Comparison of ENCODE assay signal across 8 cellular contexts in genomic region chr1:83485314-83486019, GRCh38.
DNase-seq lines count a peak whose midpoint lies in the region; ATAC-seq, FAIRE-seq and TF ChIP-seq lines count a peak whose summit lies in the region.
"Not testable (repeated sequence)": the region's sequence is repeated elsewhere in the genome, so short reads cannot be mapped to it uniquely, and the experiment has no call there.

No MANE protein-coding gene starts in this region.

- not testable (repeated sequence) for H3K27ac Mint-ChIP-seq in memory B cell

- not testable (repeated sequence) for H3K9me3 Mint-ChIP-seq in memory B cell

- DNase-seq in GM12892 (ENCODE audit: insufficient read length); memory B cell (ENCODE audit: low spot score in 2 of 2): not testable (repeated sequence)

- not testable (repeated sequence) for H3K4me1 Mint-ChIP-seq in memory B cell

- H3K36me3 Mint-ChIP-seq in memory B cell, result not testable (repeated sequence)

- FAIRE-seq in GM12892 (lab: Jason Lieb, UNC), result peak; percentile 99

- H3K4me3 Mint-ChIP-seq in memory B cell, result not testable (repeated sequence)

- H3K27me3 Mint-ChIP-seq in memory B cell, result not testable (repeated sequence)

- TF ChIP-seq POLR2A in GM12892 (IDR thresholded peaks at IDR 0.05; ENCODE audit: low read depth, low read length), result not testable (repeated sequence)

- ATAC-seq in GM18867 (IDR thresholded peaks at IDR 0.05; ENCODE audit: unreplicated experiment) (peak; percentile 47), GM19395 (IDR thresholded peaks at IDR 0.05; ENCODE audit: unreplicated experiment) (peak; percentile 3), GM21825 (IDR thresholded peaks at IDR 0.05; ENCODE audit: unreplicated experiment) (peak; percentile 14), HG02870 (IDR thresholded peaks at IDR 0.05; ENCODE audit: unreplicated experiment) (peak; percentile 17), HG03175 (IDR thresholded peaks at IDR 0.05; ENCODE audit: unreplicated experiment) (peak; percentile 20), HG03520 (IDR thresholded peaks at IDR 0.05; ENCODE audit: unreplicated experiment) (peak; percentile 7), memory B cell (ENCODE audit: low read depth) (peak; percentile 59)

Comparison
In these comparisons a context has a peak if more than half of its experiments do, and no peak if none do; other contexts are left out.
1. ATAC-seq: peak in every context shown above with its lines; median percentile 59 in memory B cell; 47 in GM18867; 20 in HG03175; 17 in HG02870; 14 in GM21825; 7 in HG03520; 3 in GM19395.